22 cellular contexts compared by ENCODE assay signal in the genomic region with DNA sequence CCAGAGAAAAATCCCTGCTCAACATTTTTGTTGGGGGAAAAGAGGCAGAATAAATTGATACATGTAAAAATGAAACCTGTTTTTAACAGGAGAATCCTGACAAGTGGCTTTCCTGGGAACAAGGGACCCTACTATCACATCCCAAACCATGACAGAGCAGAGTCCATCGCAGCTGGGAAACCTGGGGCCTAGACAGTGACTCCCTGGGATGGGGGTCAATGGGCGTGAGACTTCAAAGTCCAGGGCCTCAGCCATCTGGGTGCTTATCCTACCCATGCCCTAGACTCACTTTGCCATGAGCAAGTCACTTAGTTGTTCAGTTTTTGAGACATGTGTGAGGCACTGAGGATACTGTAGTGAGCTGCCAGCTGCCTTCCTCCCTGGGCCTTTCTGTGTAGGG.
"Had no signal": no experiment of that assay in that cellular context is flagged by ENCODE, and none has a peak within 500 bp of the region (broad histone marks: within the 10 kb centered on the region; RNA-seq: fewer than 3 reads in every experiment).

No MANE protein-coding gene starts in this region.

- H3K27me3 Mint-ChIP-seq: T-cell had no signal

- ATAC-seq: body of pancreas, Panc1, Right ventricle myocardium inferior, T-cell had no signal

- H3K4me3 ChIP-seq: ascending aorta, body of pancreas, SK-N-MC had no signal

- H3K27me3 ChIP-seq: ascending aorta, body of pancreas had no signal

- H3K27ac ChIP-seq: ascending aorta, body of pancreas, SK-N-MC, VCaP had no signal

- H3K4me3 Mint-ChIP-seq: T-cell had no signal

- DNase-seq: activated CD4-positive, CD25-positive, alpha-beta regulatory T cell; activated effector memory CD4-positive, alpha-beta T cell treated with Interleukin-2 at 50 U/mL for 16 hours; activated naive CD4-positive, alpha-beta T cell treated with Interleukin-2 at 50 U/mL for 16 hours; amniotic stem cell; body of pancreas; Kasumi-1; KBM-7; NCI-H1105 treated with DMSO at 0.1 percent for 48 hours; NCI-H1436 treated with DMSO at 0.1 percent for 48 hours; NCI-H187; NCI-H2081; NCI-H510A treated with DMSO at 0.1 percent for 48 hours; NCI-H69; NK-92 treated with Interleukin-12 subunit alpha and Interleukin-12 subunit beta, amount 100 ng/mL, for 24 hours; OCI-M1; RPMI8226; T-cell had no signal

- H3K9me3 Mint-ChIP-seq: T-cell had no signal

- H3K9me3 ChIP-seq: ascending aorta, body of pancreas had no signal
